10 cellular contexts compared by ENCODE assay signal in genomic region chr22:44449061-44449682, GRCh38. TPM values are rescaled to one million over a fixed set of nuclear protein-coding genes. Genes with fewer than 3 reads are reported as not detected.
DNase-seq lines count a peak whose midpoint lies in the region; TF ChIP-seq lines count a peak whose summit lies in the region.
"Had no signal": no experiment of that assay in that cellular context is flagged by ENCODE, and none has a peak within 500 bp of the region (broad histone marks: within the 10 kb centered on the region; RNA-seq: fewer than 3 reads in every experiment).

No MANE protein-coding gene starts in this region.

- DNase-seq in AG09319 (ENCODE audit: extremely low read depth, low read depth) (peak; percentile 68), KBM-7 (peak; percentile 19), astrocyte of the cerebellum (ENCODE audit: low read depth) (peak; percentile 76), kidney glomerular epithelial cell (lab: John Stamatoyannopoulos, UW) (peak; percentile 67), cerebellar nuclear complex (lab: John Stamatoyannopoulos, UW) (no peak), DMS 273 treated with DMSO at 0.1 percent for 48 hours (lab: John Stamatoyannopoulos, UW) (no peak), T-helper 2 cell (no peak), BE2C (no peak)
- DNase-seq: gastrocnemius medialis, NCI-H2029 had no signal

- H3K36me3 ChIP-seq in BE2C: no peaks in the 10 kb centered on the region
- H3K36me3 ChIP-seq: gastrocnemius medialis had no signal

- H3K9me3 ChIP-seq in BE2C: no peaks in the 10 kb centered on the region
- H3K9me3 ChIP-seq: gastrocnemius medialis had no signal

- no peak overlapping the region for H3K4me3 ChIP-seq in astrocyte of the cerebellum (ENCODE audit: low read depth, low read length)
- no peak overlapping the region for H3K4me3 ChIP-seq in BE2C (ENCODE audit: low read depth, low read length)
- H3K4me3 ChIP-seq: gastrocnemius medialis had no signal

- peaks cover 10% of the 10 kb centered on the region for H3K4me1 ChIP-seq in BE2C
- H3K4me1 ChIP-seq: gastrocnemius medialis had no signal

- in situ Hi-C loops in KBM-7 (cut with MboI; ENCODE audit: low pct_unique_long_range_greater_than_20kb, low sequenced_read_pairs) (no loop called here), astrocyte of the cerebellum (cut with HindIII; ENCODE audit: low sequenced_read_pairs) (no loop called here)

- no peaks in the 10 kb centered on the region for H3K27me3 ChIP-seq in BE2C
- H3K27me3 ChIP-seq: gastrocnemius medialis had no signal

- TF ChIP-seq CTCF in AG09319 (IDR thresholded peaks at IDR 0.05; ENCODE audit: low read depth, low read length) (no peak), astrocyte of the cerebellum (IDR thresholded peaks at IDR 0.05; ENCODE audit: low read depth, low read length, missing control alignments) (no peak), BE2C (IDR thresholded peaks at IDR 0.05; ENCODE audit: low read depth, low read length) (no peak)

RNA-seq across cellular contexts. Expression of gene RTL6, which starts 48.9 kb away (rescaled TPM):
- polyA plus RNA-seq in BE2C (2012; ENCODE audit: insufficient read depth, insufficient read length, low read depth): 28.1 TPM

Comparison
In these comparisons a context has a peak if more than half of its experiments do, and no peak if none do; other contexts are left out.
1. DNase-seq: peak in AG09319 (single experiment), KBM-7 (single experiment), astrocyte of the cerebellum (single experiment) and kidney glomerular epithelial cell (single experiment); none in cerebellar nuclear complex (0 of 2), DMS 273 treated with DMSO at 0.1 percent for 48 hours (single experiment), T-helper 2 cell (0 of 5) and BE2C (single experiment).